Comparison of ENCODE assay signal across 7 cellular contexts in genomic region chr6:6300383-6300782, GRCh38. TPM values are rescaled to one million over a fixed set of nuclear protein-coding genes. Genes with fewer than 3 reads are reported as not detected.
"Had no signal": no experiment of that assay in that cellular context is flagged by ENCODE, and none has a peak within 500 bp of the region (broad histone marks: within the 10 kb centered on the region; RNA-seq: fewer than 3 reads in every experiment).

No MANE protein-coding gene starts in this region.

RNA-seq across cellular contexts. Expression of gene F13A1, which starts 20.1 kb away (rescaled TPM):
- total RNA-seq: activated naive CD4-positive, alpha-beta T cell treated with anti-CD3 and anti-CD28 coated beads for 36 hours; activated naive CD4-positive, alpha-beta T cell treated with anti-CD3 and anti-CD28 coated beads, Interleukin-2, amount 50 U/mL, for 72 hours; activated naive CD8-positive, alpha-beta T cell treated with anti-CD3 and anti-CD28 coated beads for 36 hours; activated T-cell treated with anti-CD3 and anti-CD28 coated beads, Interleukin-2, amount 50 U/mL, for 72 hours; activated T-helper 1 cell treated with anti-CD3 and anti-CD28 coated beads, Interleukin-12 subunit alpha, Interleukin-12 subunit beta, Interleukin-2, Interleukin-4 antibody, amounts not matched to agents 30 ng/mL and 10 ng/mL and 1 ng/mL, durations not matched to agents 14 hours and 24 hours and 36 hours; activated T-helper 2 cell treated with anti-CD3 and anti-CD28 coated beads, Interferon-gamma antibody, Interleukin-2, Interleukin-4, amounts not matched to agents 10 μg/mL and 5 μg/mL and 100 μg/mL, durations not matched to agents 14 hours and 24 hours and 36 hours; bronchial epithelial cell had no signal
